In the genomic region with DNA sequence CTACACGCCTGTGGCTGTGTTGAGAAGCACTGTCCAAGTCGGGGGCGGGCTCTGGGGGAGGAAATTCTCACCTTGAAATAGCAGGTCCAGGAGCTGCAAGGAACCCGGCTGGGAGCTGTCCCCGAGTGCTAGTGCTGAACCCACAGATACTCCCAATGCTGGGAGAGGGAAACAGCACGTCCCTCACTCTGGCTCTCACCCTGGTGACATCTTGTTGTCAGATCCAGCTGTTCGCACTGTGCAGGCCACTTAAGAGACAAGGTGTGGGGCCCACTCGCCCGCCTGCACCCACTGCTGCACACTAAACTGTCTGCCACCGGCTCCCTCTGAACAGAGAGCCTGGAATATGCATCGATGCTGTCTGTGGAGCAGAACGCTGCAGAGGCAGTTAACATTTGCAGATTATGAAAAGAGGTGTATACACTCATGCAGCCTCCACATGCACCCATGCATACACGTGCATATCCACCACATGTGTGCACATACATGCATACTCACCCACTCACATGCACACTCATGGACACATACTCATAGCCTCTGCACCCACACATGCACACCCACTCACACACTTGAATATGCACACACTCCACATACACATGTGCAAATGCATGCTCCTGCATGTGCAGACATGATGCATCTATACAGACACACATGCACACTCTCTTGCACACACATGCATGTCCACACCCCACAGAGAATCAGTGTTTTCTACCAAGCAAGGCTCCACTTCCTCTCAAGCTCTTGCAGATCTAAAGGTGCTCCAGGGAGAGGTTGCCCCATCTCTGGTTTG, we compare ENCODE assay signal across 1 cellular context.
TF ChIP-seq lines count a peak whose summit lies in the region.

No MANE protein-coding gene starts in this region.

TF ChIP-seq in HepG2, 621 proteins besides CTCF, POLR2A, EP300 and RAD21 (continued from another document):
- TF ChIP-seq, protein P1, sequence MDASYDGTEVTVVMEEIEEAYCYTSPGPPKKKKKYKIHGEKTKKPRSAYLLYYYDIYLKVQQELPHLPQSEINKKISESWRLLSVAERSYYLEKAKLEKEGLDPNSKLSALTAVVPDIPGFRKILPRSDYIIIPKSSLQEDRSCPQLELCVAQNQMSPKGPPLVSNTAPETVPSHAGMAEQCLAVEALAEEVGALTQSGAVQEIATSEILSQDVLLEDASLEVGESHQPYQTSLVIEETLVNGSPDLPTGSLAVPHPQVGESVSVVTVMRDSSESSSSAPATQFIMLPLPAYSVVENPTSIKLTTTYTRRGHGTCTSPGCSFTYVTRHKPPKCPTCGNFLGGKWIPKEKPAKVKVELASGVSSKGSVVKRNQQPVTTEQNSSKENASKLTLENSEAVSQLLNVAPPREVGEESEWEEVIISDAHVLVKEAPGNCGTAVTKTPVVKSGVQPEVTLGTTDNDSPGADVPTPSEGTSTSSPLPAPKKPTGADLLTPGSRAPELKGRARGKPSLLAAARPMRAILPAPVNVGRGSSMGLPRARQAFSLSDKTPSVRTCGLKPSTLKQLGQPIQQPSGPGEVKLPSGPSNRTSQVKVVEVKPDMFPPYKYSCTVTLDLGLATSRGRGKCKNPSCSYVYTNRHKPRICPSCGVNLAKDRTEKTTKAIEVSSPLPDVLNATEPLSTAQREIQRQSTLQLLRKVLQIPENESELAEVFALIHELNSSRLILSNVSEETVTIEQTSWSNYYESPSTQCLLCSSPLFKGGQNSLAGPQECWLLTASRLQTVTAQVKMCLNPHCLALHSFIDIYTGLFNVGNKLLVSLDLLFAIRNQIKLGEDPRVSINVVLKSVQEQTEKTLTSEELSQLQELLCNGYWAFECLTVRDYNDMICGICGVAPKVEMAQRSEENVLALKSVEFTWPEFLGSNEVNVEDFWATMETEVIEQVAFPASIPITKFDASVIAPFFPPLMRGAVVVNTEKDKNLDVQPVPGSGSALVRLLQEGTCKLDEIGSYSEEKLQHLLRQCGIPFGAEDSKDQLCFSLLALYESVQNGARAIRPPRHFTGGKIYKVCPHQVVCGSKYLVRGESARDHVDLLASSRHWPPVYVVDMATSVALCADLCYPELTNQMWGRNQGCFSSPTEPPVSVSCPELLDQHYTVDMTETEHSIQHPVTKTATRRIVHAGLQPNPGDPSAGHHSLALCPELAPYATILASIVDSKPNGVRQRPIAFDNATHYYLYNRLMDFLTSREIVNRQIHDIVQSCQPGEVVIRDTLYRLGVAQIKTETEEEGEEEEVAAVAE (CRISPR knock-in tag; IDR thresholded peaks at IDR 0.05; ENCODE audit: borderline replicate concordance): peak; percentile 73; the same call in 1 of the 2 replicates
- TF ChIP-seq KDM2A (CRISPR knock-in tag; IDR thresholded peaks at IDR 0.05; ENCODE audit: borderline replicate concordance, low read depth) (peak; percentile 53; the same call in 1 of the 2 replicates), ZNF12 (CRISPR knock-in tag; IDR thresholded peaks at IDR 0.05) (peak; percentile 43; the same call in 1 of the 2 replicates), ZNF251 (CRISPR knock-in tag; IDR thresholded peaks at IDR 0.05) (0 out of 2 replicates have a peak, but pooled peaks have one; percentile 26), SMAD3 (CRISPR knock-in tag; IDR thresholded peaks at IDR 0.05) (peak; percentile 86; the same call in 1 of the 2 replicates), NFE2 (CRISPR knock-in tag; IDR thresholded peaks at IDR 0.05) (no peak), ZNF331 (CRISPR knock-in tag; IDR thresholded peaks at IDR 0.05) (peak; percentile 75), KLF11 (CRISPR knock-in tag; IDR thresholded peaks at IDR 0.05) (peak; percentile 95; the same call in 1 of the 2 replicates)
- TF ChIP-seq, protein P2, sequence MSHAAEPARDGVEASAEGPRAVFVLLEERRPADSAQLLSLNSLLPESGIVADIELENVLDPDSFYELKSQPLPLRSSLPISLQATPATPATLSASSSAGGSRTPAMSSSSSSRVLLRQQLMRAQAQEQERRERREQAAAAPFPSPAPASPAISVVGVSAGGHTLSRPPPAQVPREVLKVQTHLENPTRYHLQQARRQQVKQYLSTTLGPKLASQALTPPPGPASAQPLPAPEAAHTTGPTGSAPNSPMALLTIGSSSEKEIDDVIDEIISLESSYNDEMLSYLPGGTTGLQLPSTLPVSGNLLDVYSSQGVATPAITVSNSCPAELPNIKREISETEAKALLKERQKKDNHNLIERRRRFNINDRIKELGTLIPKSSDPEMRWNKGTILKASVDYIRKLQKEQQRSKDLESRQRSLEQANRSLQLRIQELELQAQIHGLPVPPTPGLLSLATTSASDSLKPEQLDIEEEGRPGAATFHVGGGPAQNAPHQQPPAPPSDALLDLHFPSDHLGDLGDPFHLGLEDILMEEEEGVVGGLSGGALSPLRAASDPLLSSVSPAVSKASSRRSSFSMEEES (CRISPR knock-in tag; IDR thresholded peaks at IDR 0.05): peak; percentile 50; the same call in 1 of the 2 replicates
- TF ChIP-seq, protein P3, sequence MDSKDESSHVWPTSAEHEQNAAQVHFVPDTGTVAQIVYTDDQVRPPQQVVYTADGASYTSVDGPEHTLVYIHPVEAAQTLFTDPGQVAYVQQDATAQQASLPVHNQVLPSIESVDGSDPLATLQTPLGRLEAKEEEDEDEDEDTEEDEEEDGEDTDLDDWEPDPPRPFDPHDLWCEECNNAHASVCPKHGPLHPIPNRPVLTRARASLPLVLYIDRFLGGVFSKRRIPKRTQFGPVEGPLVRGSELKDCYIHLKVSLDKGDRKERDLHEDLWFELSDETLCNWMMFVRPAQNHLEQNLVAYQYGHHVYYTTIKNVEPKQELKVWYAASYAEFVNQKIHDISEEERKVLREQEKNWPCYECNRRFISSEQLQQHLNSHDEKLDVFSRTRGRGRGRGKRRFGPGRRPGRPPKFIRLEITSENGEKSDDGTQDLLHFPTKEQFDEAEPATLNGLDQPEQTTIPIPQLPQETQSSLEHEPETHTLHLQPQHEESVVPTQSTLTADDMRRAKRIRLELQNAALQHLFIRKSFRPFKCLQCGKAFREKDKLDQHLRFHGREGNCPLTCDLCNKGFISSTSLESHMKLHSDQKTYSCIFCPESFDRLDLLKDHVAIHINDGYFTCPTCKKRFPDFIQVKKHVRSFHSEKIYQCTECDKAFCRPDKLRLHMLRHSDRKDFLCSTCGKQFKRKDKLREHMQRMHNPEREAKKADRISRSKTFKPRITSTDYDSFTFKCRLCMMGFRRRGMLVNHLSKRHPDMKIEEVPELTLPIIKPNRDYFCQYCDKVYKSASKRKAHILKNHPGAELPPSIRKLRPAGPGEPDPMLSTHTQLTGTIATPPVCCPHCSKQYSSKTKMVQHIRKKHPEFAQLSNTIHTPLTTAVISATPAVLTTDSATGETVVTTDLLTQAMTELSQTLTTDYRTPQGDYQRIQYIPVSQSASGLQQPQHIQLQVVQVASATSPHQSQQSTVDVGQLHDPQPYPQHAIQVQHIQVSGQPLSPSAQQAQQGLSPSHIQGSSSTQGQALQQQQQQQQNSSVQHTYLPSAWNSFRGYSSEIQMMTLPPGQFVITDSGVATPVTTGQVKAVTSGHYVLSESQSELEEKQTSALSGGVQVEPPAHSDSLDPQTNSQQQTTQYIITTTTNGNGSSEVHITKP (CRISPR knock-in tag; IDR thresholded peaks at IDR 0.05; ENCODE audit: low read depth): no peak
- TF ChIP-seq, protein P4, sequence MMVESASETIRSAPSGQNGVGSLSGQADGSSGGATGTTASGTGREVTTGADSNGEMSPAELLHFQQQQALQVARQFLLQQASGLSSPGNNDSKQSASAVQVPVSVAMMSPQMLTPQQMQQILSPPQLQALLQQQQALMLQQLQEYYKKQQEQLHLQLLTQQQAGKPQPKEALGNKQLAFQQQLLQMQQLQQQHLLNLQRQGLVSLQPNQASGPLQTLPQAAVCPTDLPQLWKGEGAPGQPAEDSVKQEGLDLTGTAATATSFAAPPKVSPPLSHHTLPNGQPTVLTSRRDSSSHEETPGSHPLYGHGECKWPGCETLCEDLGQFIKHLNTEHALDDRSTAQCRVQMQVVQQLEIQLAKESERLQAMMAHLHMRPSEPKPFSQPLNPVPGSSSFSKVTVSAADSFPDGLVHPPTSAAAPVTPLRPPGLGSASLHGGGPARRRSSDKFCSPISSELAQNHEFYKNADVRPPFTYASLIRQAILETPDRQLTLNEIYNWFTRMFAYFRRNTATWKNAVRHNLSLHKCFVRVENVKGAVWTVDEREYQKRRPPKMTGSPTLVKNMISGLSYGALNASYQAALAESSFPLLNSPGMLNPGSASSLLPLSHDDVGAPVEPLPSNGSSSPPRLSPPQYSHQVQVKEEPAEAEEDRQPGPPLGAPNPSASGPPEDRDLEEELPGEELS (CRISPR knock-in tag; IDR thresholded peaks at IDR 0.05): no peak
- TF ChIP-seq, protein P5, sequence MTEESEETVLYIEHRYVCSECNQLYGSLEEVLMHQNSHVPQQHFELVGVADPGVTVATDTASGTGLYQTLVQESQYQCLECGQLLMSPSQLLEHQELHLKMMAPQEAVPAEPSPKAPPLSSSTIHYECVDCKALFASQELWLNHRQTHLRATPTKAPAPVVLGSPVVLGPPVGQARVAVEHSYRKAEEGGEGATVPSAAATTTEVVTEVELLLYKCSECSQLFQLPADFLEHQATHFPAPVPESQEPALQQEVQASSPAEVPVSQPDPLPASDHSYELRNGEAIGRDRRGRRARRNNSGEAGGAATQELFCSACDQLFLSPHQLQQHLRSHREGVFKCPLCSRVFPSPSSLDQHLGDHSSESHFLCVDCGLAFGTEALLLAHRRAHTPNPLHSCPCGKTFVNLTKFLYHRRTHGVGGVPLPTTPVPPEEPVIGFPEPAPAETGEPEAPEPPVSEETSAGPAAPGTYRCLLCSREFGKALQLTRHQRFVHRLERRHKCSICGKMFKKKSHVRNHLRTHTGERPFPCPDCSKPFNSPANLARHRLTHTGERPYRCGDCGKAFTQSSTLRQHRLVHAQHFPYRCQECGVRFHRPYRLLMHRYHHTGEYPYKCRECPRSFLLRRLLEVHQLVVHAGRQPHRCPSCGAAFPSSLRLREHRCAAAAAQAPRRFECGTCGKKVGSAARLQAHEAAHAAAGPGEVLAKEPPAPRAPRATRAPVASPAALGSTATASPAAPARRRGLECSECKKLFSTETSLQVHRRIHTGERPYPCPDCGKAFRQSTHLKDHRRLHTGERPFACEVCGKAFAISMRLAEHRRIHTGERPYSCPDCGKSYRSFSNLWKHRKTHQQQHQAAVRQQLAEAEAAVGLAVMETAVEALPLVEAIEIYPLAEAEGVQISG (CRISPR knock-in tag; IDR thresholded peaks at IDR 0.05): 0 out of 2 replicates have a peak, but pooled peaks have one; percentile 46
